Comparison of ENCODE assay signal across 19 cellular contexts in genomic region chr11:78176605-78177141, GRCh38. TPM values are rescaled to one million over a fixed set of nuclear protein-coding genes. Genes with fewer than 3 reads are reported as not detected.
DNase-seq lines count a peak whose midpoint lies in the region; ATAC-seq and TF ChIP-seq lines count a peak whose summit lies in the region.
"Had no signal": no experiment of that assay in that cellular context is flagged by ENCODE, and none has a peak within 500 bp of the region (broad histone marks: within the 10 kb centered on the region; RNA-seq: fewer than 3 reads in every experiment).

No MANE protein-coding gene starts in this region.

- peaks cover 10 to 16% of the 10 kb centered on the region in 2 donors for H3K36me3 Mint-ChIP-seq in activated T-cell treated with anti-CD3 and anti-CD28 coated beads, Interleukin-2, amount 50 U/mL, for 72 hours (ENCODE audit: insufficient read depth in 2 of 2)
- peaks cover 59% of the 10 kb centered on the region for H3K36me3 Mint-ChIP-seq in activated T-cell treated with anti-CD3 and anti-CD28 coated beads, Interleukin-2, amount 50 U/mL, for 24 hours (ENCODE audit: low read depth)
- peaks cover 49% of the 10 kb centered on the region for H3K36me3 Mint-ChIP-seq in endothelial cell (ENCODE audit: low read depth, unreplicated experiment)

- H3K23ac ChIP-seq in trophoblast cell (ENCODE audit: low read length): no peak overlapping the region

- no peak for TF ChIP-seq CTCF in RWPE2 (IDR thresholded peaks at IDR 0.05; ENCODE audit: poor library complexity, severe bottlenecking)
- no peak for TF ChIP-seq CTCF in endothelial cell (IDR thresholded peaks at IDR 0.05; ENCODE audit: unreplicated experiment)

- H3K27ac ChIP-seq in RWPE2 (ENCODE audit: poor library complexity, severe bottlenecking) (no peak overlapping the region), trophoblast cell (ENCODE audit: low read depth, low read length) (no peak overlapping the region)
- H3K27ac ChIP-seq: BLaER1 treated with 17β-estradiol and CSF1 and Interleukin-3, amounts not matched to agents 10 nM and 100 nM; GM23248 had no signal

- no peak overlapping the region for H2BK12ac ChIP-seq in trophoblast cell (ENCODE audit: low read length)

- H3K27me3 Mint-ChIP-seq in activated T-cell treated with anti-CD3 and anti-CD28 coated beads, Interleukin-2, amount 50 U/mL, for 72 hours (ENCODE audit: low read depth): no peaks in the 10 kb centered on the region
- H3K27me3 Mint-ChIP-seq in activated T-cell treated with anti-CD3 and anti-CD28 coated beads, Interleukin-2, amount 50 U/mL, for 24 hours: no peaks in the 10 kb centered on the region
- H3K27me3 Mint-ChIP-seq in endothelial cell (ENCODE audit: unreplicated experiment): peaks cover 8% of the 10 kb centered on the region
- H3K27me3 Mint-ChIP-seq: B cell; CD8-positive, alpha-beta memory T cell had no signal

- no peak overlapping the region for H3K9ac ChIP-seq in trophoblast cell (ENCODE audit: low read length)
- H3K9ac ChIP-seq: BLaER1 treated with 17β-estradiol and CSF1 and Interleukin-3, amounts not matched to agents 10 nM and 100 nM; GM23248 had no signal

- DNase-seq in activated T-cell treated with anti-CD3 and anti-CD28 coated beads, Interleukin-2, amount 50 U/mL, for 72 hours: no peak
- DNase-seq in activated T-cell treated with anti-CD3 and anti-CD28 coated beads, Interleukin-2, amount 50 U/mL, for 24 hours: no peak
- DNase-seq in RWPE2 (ENCODE audit: low spot score): peak; percentile 14
- no peak for DNase-seq in endothelial cell (ENCODE audit: low spot score)
- DNase-seq in trophoblast cell: no peak
- DNase-seq: 8988T, COR-L47, DMS53, DND-41, EL, GM23248 had no signal

- H4K91ac ChIP-seq in trophoblast cell (ENCODE audit: low read depth, low read length): no peak overlapping the region

- H3K4me1 Mint-ChIP-seq in activated T-cell treated with anti-CD3 and anti-CD28 coated beads, Interleukin-2, amount 50 U/mL, for 72 hours (ENCODE audit: low read depth): peaks cover 7% of the 10 kb centered on the region
- peaks cover 13% of the 10 kb centered on the region for H3K4me1 Mint-ChIP-seq in activated T-cell treated with anti-CD3 and anti-CD28 coated beads, Interleukin-2, amount 50 U/mL, for 24 hours (ENCODE audit: low read depth)
- H3K4me1 Mint-ChIP-seq in endothelial cell (ENCODE audit: unreplicated experiment): peaks cover 11% of the 10 kb centered on the region
- H3K4me1 Mint-ChIP-seq: B cell had no signal

- peaks cover 7% of the 10 kb centered on the region in 2 donors for H3K9me3 Mint-ChIP-seq in activated T-cell treated with anti-CD3 and anti-CD28 coated beads, Interleukin-2, amount 50 U/mL, for 72 hours
- no peaks in the 10 kb centered on the region for H3K9me3 Mint-ChIP-seq in activated T-cell treated with anti-CD3 and anti-CD28 coated beads, Interleukin-2, amount 50 U/mL, for 24 hours
- H3K9me3 Mint-ChIP-seq in endothelial cell (ENCODE audit: unreplicated experiment): no peaks in the 10 kb centered on the region
- H3K9me3 Mint-ChIP-seq: CD8-positive, alpha-beta memory T cell had no signal

- H4K12ac ChIP-seq in trophoblast cell (ENCODE audit: low read depth, low read length): no peak overlapping the region

- peak overlapping the region; percentile 7 for H2BK120ac ChIP-seq in trophoblast cell (ENCODE audit: insufficient read depth, low read length, poor library complexity)

- H3K36me3 ChIP-seq in RWPE2 (ENCODE audit: low read depth): no peaks in the 10 kb centered on the region
- peaks cover 32 to 36% of the 10 kb centered on the region in 2 experiments for H3K36me3 ChIP-seq in trophoblast cell (ENCODE audit: control insufficient read depth in 1 of 2, insufficient read depth in 2 of 2, low read length in 2 of 2)
- H3K36me3 ChIP-seq: HAP-1 had no signal

- H2BK5ac ChIP-seq in trophoblast cell (ENCODE audit: low read depth, low read length, poor library complexity): no peak overlapping the region

- no peaks in the 10 kb centered on the region for H3K9me3 ChIP-seq in RWPE2 (ENCODE audit: severe bottlenecking)
- H3K9me3 ChIP-seq in trophoblast cell (ENCODE audit: insufficient read depth, low read depth, low read length): no peaks in the 10 kb centered on the region
- H3K9me3 ChIP-seq: HAP-1 had no signal

- H3K4me3 Mint-ChIP-seq in activated T-cell treated with anti-CD3 and anti-CD28 coated beads, Interleukin-2, amount 50 U/mL, for 72 hours: no peak overlapping the region
- no peak overlapping the region for H3K4me3 Mint-ChIP-seq in activated T-cell treated with anti-CD3 and anti-CD28 coated beads, Interleukin-2, amount 50 U/mL, for 24 hours
- H3K4me3 Mint-ChIP-seq in endothelial cell (ENCODE audit: unreplicated experiment): peak overlapping the region; percentile 45
- H3K4me3 Mint-ChIP-seq: B cell; CD8-positive, alpha-beta memory T cell had no signal

- no peak overlapping the region for H3K4me2 ChIP-seq in trophoblast cell (ENCODE audit: low read length)
- H3K4me2 ChIP-seq: BLaER1 treated with 17β-estradiol and CSF1 and Interleukin-3, amounts not matched to agents 10 nM and 100 nM had no signal

- H3K18ac ChIP-seq in trophoblast cell (ENCODE audit: low read length): no peak overlapping the region

- H3K79me1 ChIP-seq in trophoblast cell (ENCODE audit: low read length): peaks cover 6% of the 10 kb centered on the region

- WGBS in trophoblast cell (ENCODE audit: extremely low coverage, insufficient coverage, insufficient read length): no CpG with 5 or more reads among the region's 10 CpGs

- peak overlapping the region; percentile 10 for H3K27ac Mint-ChIP-seq in activated T-cell treated with anti-CD3 and anti-CD28 coated beads, Interleukin-2, amount 50 U/mL, for 72 hours
- H3K27ac Mint-ChIP-seq in activated T-cell treated with anti-CD3 and anti-CD28 coated beads, Interleukin-2, amount 50 U/mL, for 24 hours: no peak overlapping the region
- H3K27ac Mint-ChIP-seq in endothelial cell (ENCODE audit: unreplicated experiment): no peak overlapping the region
- H3K27ac Mint-ChIP-seq: B cell had no signal

- H3K4ac ChIP-seq in trophoblast cell (ENCODE audit: low read depth, low read length): peak overlapping the region; percentile 14

- H3K79me2 ChIP-seq in trophoblast cell (ENCODE audit: control insufficient read depth, insufficient read depth, low read length, poor library complexity): no peaks in the 10 kb centered on the region

- H3K4me3 ChIP-seq in RWPE2 (ENCODE audit: severe bottlenecking): no peak overlapping the region
- H3K4me3 ChIP-seq in trophoblast cell (ENCODE audit: low read depth, low read length): no peak overlapping the region
- H3K4me3 ChIP-seq: BLaER1 treated with 17β-estradiol and CSF1 and Interleukin-3, amounts not matched to agents 10 nM and 100 nM; GM12878; GM23248; HAP-1 had no signal

- H3K4me1 ChIP-seq in RWPE2 (ENCODE audit: insufficient read depth, poor library complexity, severe bottlenecking) (peaks cover 13% of the 10 kb centered on the region), trophoblast cell (ENCODE audit: control insufficient read depth in 1 of 2, insufficient read depth in 2 of 2, low read length in 2 of 2) (peaks cover 5 to 12% of the 10 kb centered on the region in 2 experiments)
- H3K4me1 ChIP-seq: HAP-1 had no signal

- no peak overlapping the region for H4K8ac ChIP-seq in trophoblast cell (ENCODE audit: low read depth, low read length)

- no peak overlapping the region for H2AFZ ChIP-seq in trophoblast cell (ENCODE audit: insufficient read depth, low read length, poor library complexity)
- H2AFZ ChIP-seq: GM23248 had no signal

- no peak overlapping the region for H2AK5ac ChIP-seq in trophoblast cell (ENCODE audit: low read length)

- no peaks in the 10 kb centered on the region for H3K27me3 ChIP-seq in RWPE2 (ENCODE audit: insufficient read depth, poor library complexity, severe bottlenecking)
- H3K27me3 ChIP-seq in trophoblast cell (ENCODE audit: insufficient read depth, low read length): no peaks in the 10 kb centered on the region
- H3K27me3 ChIP-seq: BLaER1 treated with 17β-estradiol and CSF1 and Interleukin-3, amounts not matched to agents 10 nM and 100 nM had no signal

- H3K14ac ChIP-seq in trophoblast cell (ENCODE audit: low read length): no peak overlapping the region

- no peak for ATAC-seq in activated T-cell treated with anti-CD3 and anti-CD28 coated beads, Interleukin-2, amount 50 U/mL, for 72 hours (replicated peaks in 1 of 2)
- no peak for ATAC-seq in RWPE2 (ENCODE audit: low read depth)
- ATAC-seq in GM19351 (IDR thresholded peaks at IDR 0.05; ENCODE audit: unreplicated experiment): no peak
- ATAC-seq in HG03095 (IDR thresholded peaks at IDR 0.05; ENCODE audit: unreplicated experiment): no peak
- no peak for ATAC-seq in GM18870 (IDR thresholded peaks at IDR 0.05; ENCODE audit: unreplicated experiment)
- ATAC-seq: GM12878 had no signal

RNA-seq across cellular contexts. Expression of gene KCTD21, which starts 11.8 kb away (rescaled TPM):
- total RNA-seq in activated T-cell treated with anti-CD3 and anti-CD28 coated beads, Interleukin-2, amount 50 U/mL, for 72 hours: 10 to 100 TPM; 22.4 to 31.8 TPM
- 11.4 TPM for total RNA-seq in endothelial cell (ENCODE audit: unreplicated experiment)
- 14.9 and 15.5 TPM in 2 replicates for polyA plus RNA-seq in trophoblast cell (2013)

RNA-seq across cellular contexts. Expression of gene USP35, which starts 12.0 kb away (rescaled TPM):
- 10 to 100 TPM; 17.3 to 18.9 TPM for total RNA-seq in activated T-cell treated with anti-CD3 and anti-CD28 coated beads, Interleukin-2, amount 50 U/mL, for 72 hours
- total RNA-seq in endothelial cell (ENCODE audit: unreplicated experiment): 26.0 TPM
- polyA plus RNA-seq in trophoblast cell (2013): 19.3 and 20.2 TPM in 2 replicates

RNA-seq across cellular contexts. Expression of gene ALG8, which starts 37.2 kb away (rescaled TPM):
- 10 to 100 TPM; 45.6 to 47.9 TPM for total RNA-seq in activated T-cell treated with anti-CD3 and anti-CD28 coated beads, Interleukin-2, amount 50 U/mL, for 72 hours
- 31.4 TPM for total RNA-seq in endothelial cell (ENCODE audit: unreplicated experiment)
- polyA plus RNA-seq in trophoblast cell (2013): 76.1 and 82.0 TPM in 2 replicates
